8 cellular contexts compared by ENCODE assay signal in the genomic region with DNA sequence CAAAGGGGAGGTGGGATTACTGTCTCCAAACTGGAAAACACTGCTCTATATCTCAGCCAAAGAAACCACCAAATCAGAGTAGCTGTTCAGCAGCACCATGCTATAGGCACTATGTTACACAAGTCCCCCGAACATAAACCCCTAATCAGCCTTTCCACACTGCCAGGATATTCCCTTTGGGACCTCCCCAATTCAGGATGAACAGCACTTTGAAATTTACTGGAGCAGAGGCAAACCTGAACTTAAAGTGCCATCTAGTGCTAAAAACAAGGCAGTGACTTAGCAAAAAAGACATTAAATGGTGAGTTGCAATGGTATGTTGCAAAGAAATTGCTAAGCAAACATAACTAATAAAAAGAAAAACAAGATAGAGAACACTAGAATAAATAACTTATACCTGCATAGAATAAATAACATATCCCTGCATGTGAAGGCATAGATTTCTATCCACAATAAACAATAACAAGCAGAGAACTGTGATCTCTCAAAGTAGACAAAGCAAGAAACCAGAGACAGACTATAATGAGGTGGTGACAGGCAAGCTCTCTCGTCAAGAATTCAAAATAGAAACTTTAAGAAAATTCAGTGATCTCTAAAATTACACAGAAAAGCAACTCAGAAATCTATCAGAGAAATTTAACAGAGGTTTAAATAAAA.
DNase-seq lines count a peak whose midpoint lies in the region; ATAC-seq and TF ChIP-seq lines count a peak whose summit lies in the region.

No MANE protein-coding gene starts in this region.

- DNase-seq in COR-L47 (lab: John Stamatoyannopoulos, UW) (peak; percentile 38), HPDE6-E6E7 (ENCODE audit: extremely low spot score) (peak; percentile 5), Peyer's patch (no peak), fibroblast of villous mesenchyme (ENCODE audit: low read depth) (peak; percentile 47), uterus (no peak), medulla oblongata (ENCODE audit: extremely low spot score) (no peak), hippocampal formation (lab: John Stamatoyannopoulos, UW) (no peak)

- no peak for TF ChIP-seq POLR2A in Peyer's patch (IDR thresholded peaks at IDR 0.05)
- no peak for TF ChIP-seq POLR2A in uterus (IDR thresholded peaks at IDR 0.05)

- H3K27ac ChIP-seq in Peyer's patch (no peak overlapping the region), uterus (no peak overlapping the region)

- H3K4me1 ChIP-seq in Peyer's patch (no peaks in the 10 kb centered on the region), uterus (no peaks in the 10 kb centered on the region)

- H3K9me3 ChIP-seq in Peyer's patch (no peaks in the 10 kb centered on the region), uterus (no peaks in the 10 kb centered on the region)

- intact Hi-C loops in uterus (cut with DNase I; ENCODE audit: low total_unique reads): no loop called here

- no peaks in the 10 kb centered on the region for H3K27me3 ChIP-seq in Peyer's patch
- H3K27me3 ChIP-seq in uterus: no peaks in the 10 kb centered on the region

- ATAC-seq in GM19395 (IDR thresholded peaks at IDR 0.05; ENCODE audit: unreplicated experiment): no peak

- peak in 4 of 6 experiments; percentile 26 to 42 (median 32) for TF ChIP-seq CTCF in Peyer's patch (IDR thresholded peaks at IDR 0.05)
- TF ChIP-seq CTCF in fibroblast of villous mesenchyme (IDR thresholded peaks at IDR 0.05; ENCODE audit: insufficient read depth, low read depth, low read length): peak; percentile 60
- peak in 3 of 4 experiments; percentile 18 to 38 (median 37) for TF ChIP-seq CTCF in uterus (IDR thresholded peaks at IDR 0.05)

- H3K36me3 ChIP-seq in Peyer's patch: no peaks in the 10 kb centered on the region
- no peaks in the 10 kb centered on the region for H3K36me3 ChIP-seq in uterus

- H3K4me3 ChIP-seq in Peyer's patch (no peak overlapping the region), fibroblast of villous mesenchyme (ENCODE audit: low read depth, low read length) (no peak overlapping the region), uterus (no peak overlapping the region)

Comparison
In these comparisons a context has a peak if more than half of its experiments do, and no peak if none do; other contexts are left out.
1. DNase-seq: peak in COR-L47 (single experiment), HPDE6-E6E7 (single experiment) and fibroblast of villous mesenchyme (single experiment); none in Peyer's patch (0 of 3), uterus (0 of 2), medulla oblongata (single experiment) and hippocampal formation (0 of 2).
2. Peak in every context shown above with its lines, with median percentiles within 50 percentile points of each other: CTCF ChIP-seq.